ENCODE assay signal across 27 cellular contexts in the genomic region with DNA sequence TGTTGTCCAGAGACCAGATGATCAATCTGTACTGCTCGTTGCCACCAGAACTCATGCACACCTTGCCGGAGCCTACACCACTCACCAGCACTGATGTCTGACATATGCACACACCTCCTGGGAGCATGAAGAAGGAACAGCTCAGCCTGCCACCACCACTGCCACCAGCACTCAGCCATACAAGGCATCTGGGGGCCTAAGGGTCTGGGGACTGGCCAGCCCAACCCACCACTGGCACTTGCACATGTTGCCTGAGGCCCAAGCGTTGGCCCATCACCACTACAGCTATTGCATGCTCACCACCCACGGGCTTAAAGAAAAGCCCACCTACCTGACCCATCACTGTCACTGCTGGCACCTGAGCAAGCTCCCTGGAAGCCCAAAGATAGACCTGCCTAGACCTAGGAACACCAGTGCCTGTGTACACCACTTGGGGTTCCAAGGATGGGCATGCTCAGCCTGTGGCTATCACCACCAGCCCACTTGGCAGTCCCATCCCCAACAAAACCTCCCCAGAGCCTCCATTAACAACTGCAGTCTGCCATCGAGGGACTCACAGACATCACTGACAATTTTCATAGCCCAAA.
"Had no signal": no experiment of that assay in that cellular context is flagged by ENCODE, and none has a peak within 500 bp of the region (broad histone marks: within the 10 kb centered on the region; RNA-seq: fewer than 3 reads in every experiment).

No MANE protein-coding gene starts in this region.

- DNase-seq: colonic mucosa; dermis blood vessel endothelial cell; effector memory CD4-positive, alpha-beta T cell; foreskin melanocyte; hypothalamus; immature natural killer cell; natural killer cell; right lobe of liver; small intestine; stimulated activated CD4-positive, alpha-beta T cell treated with anti-CD3 and anti-CD28 coated beads, Interleukin-12 subunit alpha, Interleukin-12 subunit beta, amount 100 ng/mL, for 4 hours; stimulated activated CD4-positive, alpha-beta T cell treated with anti-CD3 and anti-CD28 coated beads, Interleukin-1b, Interleukin-23, amount 100 ng/mL, for 48 hours; stimulated activated CD4-positive, alpha-beta T cell treated with anti-CD3 and anti-CD28 coated beads, Interleukin-4, amount 100 ng/mL, for 24 hours; stimulated activated naive CD8-positive, alpha-beta T cell treated with anti-CD3 and anti-CD28 coated beads, Interleukin-15, Interleukin-2, amounts not matched to agents 100 U/mL and 50 U/mL, for 24 hours; substantia nigra; testis; tibial artery had no signal

- ATAC-seq: left lobe of liver; natural killer cell; pancreas; right lobe of liver; stimulated activated effector memory CD8-positive, alpha-beta T cell treated with anti-CD3 and anti-CD28 coated beads, Interleukin-12 subunit alpha, Interleukin-12 subunit beta, amount 100 ng/mL, for 72 hours; stimulated activated naive CD8-positive, alpha-beta T cell treated with anti-CD3 and anti-CD28 coated beads, Interleukin-15, Interleukin-2, amounts not matched to agents 100 U/mL and 50 U/mL, for 24 hours had no signal

- FAIRE-seq: endothelial cell of umbilical vein, keratinocyte, pancreas, small intestine had no signal

- H3K27me3 ChIP-seq: colonic mucosa, esophagus muscularis mucosa, neutrophil, pancreas, right lobe of liver, testis, tibial artery, vagina had no signal

- H3K27me3 Mint-ChIP-seq: memory B cell, progenitor cell of endocrine pancreas had no signal

- H3K27ac ChIP-seq: colonic mucosa, esophagus muscularis mucosa, neutrophil, pancreas, right lobe of liver, testis, tibial artery, vagina had no signal

- H3K36me3 ChIP-seq: colonic mucosa, esophagus muscularis mucosa, neutrophil, pancreas, right lobe of liver, tibial artery, vagina had no signal

- H3K9me3 ChIP-seq: colonic mucosa, neutrophil, pancreas, right lobe of liver, testis, vagina had no signal

- H3K4me1 Mint-ChIP-seq: immature natural killer cell; memory B cell; natural killer cell; stimulated activated effector memory CD8-positive, alpha-beta T cell treated with anti-CD3 and anti-CD28 coated beads, Interleukin-12 subunit alpha, Interleukin-12 subunit beta, amount 100 ng/mL, for 72 hours had no signal

- H3K27ac Mint-ChIP-seq: immature natural killer cell; memory B cell; natural killer cell; progenitor cell of endocrine pancreas; stimulated activated effector memory CD8-positive, alpha-beta T cell treated with anti-CD3 and anti-CD28 coated beads, Interleukin-12 subunit alpha, Interleukin-12 subunit beta, amount 100 ng/mL, for 72 hours had no signal

- H3K36me3 Mint-ChIP-seq: immature natural killer cell; memory B cell; stimulated activated effector memory CD8-positive, alpha-beta T cell treated with anti-CD3 and anti-CD28 coated beads, Interleukin-12 subunit alpha, Interleukin-12 subunit beta, amount 100 ng/mL, for 72 hours had no signal

- H3K4me3 Mint-ChIP-seq: immature natural killer cell; memory B cell; natural killer cell; stimulated activated effector memory CD8-positive, alpha-beta T cell treated with anti-CD3 and anti-CD28 coated beads, Interleukin-12 subunit alpha, Interleukin-12 subunit beta, amount 100 ng/mL, for 72 hours had no signal

- H3K4me1 ChIP-seq: colonic mucosa, esophagus muscularis mucosa, pancreas, right lobe of liver, testis, tibial artery, vagina had no signal

- H3K4me3 ChIP-seq: colonic mucosa, esophagus muscularis mucosa, lung, pancreas, right lobe of liver, testis, tibial artery, vagina had no signal
